In the genomic region with DNA sequence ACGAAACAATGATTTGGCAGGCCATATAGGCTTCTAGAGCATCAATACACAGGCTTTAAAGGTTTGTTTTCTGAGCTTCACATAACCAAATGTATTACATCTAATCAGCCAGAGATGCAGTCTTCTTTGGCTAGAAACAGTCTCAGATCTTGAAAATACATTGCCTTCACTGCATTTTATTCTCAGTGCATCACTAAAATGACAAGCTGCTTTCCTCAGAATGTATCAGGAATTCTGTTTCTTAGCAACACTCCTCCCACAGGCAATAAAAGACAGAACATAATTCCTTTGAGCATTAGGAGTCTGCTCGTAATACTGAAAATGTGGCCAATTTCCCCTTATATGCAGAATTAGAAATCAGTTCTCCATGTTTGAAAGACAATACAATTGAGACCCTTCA, we compare ENCODE assay signal across 2 cellular contexts.
TF ChIP-seq lines count a peak whose summit lies in the region.

No MANE protein-coding gene starts in this region.

TF ChIP-seq in SK-N-SH treated with all-trans-retinoic acid at 6 μM for 48 hours, 23 proteins besides CTCF, POLR2A, EP300 and RAD21:
- TF ChIP-seq, protein P1, sequence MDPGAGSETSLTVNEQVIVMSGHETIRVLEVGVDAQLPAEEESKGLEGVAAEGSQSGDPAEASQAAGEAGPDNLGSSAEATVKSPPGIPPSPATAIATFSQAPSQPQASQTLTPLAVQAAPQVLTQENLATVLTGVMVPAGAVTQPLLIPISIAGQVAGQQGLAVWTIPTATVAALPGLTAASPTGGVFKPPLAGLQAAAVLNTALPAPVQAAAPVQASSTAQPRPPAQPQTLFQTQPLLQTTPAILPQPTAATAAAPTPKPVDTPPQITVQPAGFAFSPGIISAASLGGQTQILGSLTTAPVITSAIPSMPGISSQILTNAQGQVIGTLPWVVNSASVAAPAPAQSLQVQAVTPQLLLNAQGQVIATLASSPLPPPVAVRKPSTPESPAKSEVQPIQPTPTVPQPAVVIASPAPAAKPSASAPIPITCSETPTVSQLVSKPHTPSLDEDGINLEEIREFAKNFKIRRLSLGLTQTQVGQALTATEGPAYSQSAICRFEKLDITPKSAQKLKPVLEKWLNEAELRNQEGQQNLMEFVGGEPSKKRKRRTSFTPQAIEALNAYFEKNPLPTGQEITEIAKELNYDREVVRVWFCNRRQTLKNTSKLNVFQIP (CRISPR knock-in tag; IDR thresholded peaks at IDR 0.05; ENCODE audit: borderline replicate concordance, low read depth): no peak
- TF ChIP-seq ISL1 (CRISPR knock-in tag; IDR thresholded peaks at IDR 0.05): peak; percentile 12; the same call in 1 of the 2 replicates
TF ChIP-seq in SK-N-SH treated with all-trans-retinoic acid at 6 μM for 48 hours: peak in this region for 1.

TF ChIP-seq in SK-N-SH, 30 proteins besides CTCF, POLR2A, EP300 and RAD21 (continued from another document):
- TF ChIP-seq, protein P2, sequence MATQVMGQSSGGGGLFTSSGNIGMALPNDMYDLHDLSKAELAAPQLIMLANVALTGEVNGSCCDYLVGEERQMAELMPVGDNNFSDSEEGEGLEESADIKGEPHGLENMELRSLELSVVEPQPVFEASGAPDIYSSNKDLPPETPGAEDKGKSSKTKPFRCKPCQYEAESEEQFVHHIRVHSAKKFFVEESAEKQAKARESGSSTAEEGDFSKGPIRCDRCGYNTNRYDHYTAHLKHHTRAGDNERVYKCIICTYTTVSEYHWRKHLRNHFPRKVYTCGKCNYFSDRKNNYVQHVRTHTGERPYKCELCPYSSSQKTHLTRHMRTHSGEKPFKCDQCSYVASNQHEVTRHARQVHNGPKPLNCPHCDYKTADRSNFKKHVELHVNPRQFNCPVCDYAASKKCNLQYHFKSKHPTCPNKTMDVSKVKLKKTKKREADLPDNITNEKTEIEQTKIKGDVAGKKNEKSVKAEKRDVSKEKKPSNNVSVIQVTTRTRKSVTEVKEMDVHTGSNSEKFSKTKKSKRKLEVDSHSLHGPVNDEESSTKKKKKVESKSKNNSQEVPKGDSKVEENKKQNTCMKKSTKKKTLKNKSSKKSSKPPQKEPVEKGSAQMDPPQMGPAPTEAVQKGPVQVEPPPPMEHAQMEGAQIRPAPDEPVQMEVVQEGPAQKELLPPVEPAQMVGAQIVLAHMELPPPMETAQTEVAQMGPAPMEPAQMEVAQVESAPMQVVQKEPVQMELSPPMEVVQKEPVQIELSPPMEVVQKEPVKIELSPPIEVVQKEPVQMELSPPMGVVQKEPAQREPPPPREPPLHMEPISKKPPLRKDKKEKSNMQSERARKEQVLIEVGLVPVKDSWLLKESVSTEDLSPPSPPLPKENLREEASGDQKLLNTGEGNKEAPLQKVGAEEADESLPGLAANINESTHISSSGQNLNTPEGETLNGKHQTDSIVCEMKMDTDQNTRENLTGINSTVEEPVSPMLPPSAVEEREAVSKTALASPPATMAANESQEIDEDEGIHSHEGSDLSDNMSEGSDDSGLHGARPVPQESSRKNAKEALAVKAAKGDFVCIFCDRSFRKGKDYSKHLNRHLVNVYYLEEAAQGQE (IDR thresholded peaks at IDR 0.05; ENCODE audit: low read depth, low read length): no peak
- TF ChIP-seq, protein P3, sequence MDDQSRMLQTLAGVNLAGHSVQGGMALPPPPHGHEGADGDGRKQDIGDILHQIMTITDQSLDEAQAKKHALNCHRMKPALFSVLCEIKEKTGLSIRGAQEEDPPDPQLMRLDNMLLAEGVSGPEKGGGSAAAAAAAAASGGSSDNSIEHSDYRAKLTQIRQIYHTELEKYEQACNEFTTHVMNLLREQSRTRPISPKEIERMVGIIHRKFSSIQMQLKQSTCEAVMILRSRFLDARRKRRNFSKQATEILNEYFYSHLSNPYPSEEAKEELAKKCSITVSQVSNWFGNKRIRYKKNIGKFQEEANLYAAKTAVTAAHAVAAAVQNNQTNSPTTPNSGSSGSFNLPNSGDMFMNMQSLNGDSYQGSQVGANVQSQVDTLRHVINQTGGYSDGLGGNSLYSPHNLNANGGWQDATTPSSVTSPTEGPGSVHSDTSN (IDR thresholded peaks at IDR 0.05): no peak
- TF ChIP-seq RCOR1 (IDR thresholded peaks at IDR 0.05; ENCODE audit: low read length): no peak
- no peak for TF ChIP-seq FOSL2 (IDR thresholded peaks at IDR 0.05; ENCODE audit: borderline replicate concordance, low read depth)
- TF ChIP-seq RXRA (IDR thresholded peaks at IDR 0.05; ENCODE audit: borderline replicate concordance, low read depth): no peak
